8 cellular contexts compared by ENCODE assay signal in the genomic region with DNA sequence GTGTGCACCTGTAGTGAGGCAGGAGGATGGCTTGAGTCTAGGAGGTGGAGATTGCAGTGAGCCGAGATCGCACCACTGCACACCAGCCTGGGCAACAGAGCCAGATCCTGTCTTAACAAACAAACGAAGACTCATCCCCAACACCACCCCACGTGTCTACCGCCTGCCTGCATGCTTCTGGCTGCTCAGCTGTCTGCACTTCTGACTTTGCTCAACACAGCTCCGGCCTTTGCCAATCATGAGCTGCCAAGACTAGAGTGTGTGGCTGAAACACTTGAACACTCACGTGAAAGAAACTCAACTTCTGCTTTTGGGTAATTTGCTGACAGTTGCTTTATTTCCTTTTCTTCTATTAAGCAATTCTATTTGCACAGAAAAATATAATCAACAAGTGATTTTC. TPM values are rescaled to one million over a fixed set of nuclear protein-coding genes. Genes with fewer than 3 reads are reported as not detected.
DNase-seq lines count a peak whose midpoint lies in the region; ATAC-seq and TF ChIP-seq lines count a peak whose summit lies in the region.

No MANE protein-coding gene starts in this region.

- TF ChIP-seq EP300 in suprapubic skin (IDR thresholded peaks at IDR 0.05) = no peak

- H3K36me3 ChIP-seq in suprapubic skin = no peaks in the 10 kb centered on the region

- WGBS in suprapubic skin = 29% methylated on average over 7 of the region's 7 CpGs

- DNase-seq in GM03348 (ENCODE audit: low spot score) (peak; percentile 70), MV-4-11 (lab: John Stamatoyannopoulos, UW) (peak; percentile 99), head of caudate nucleus (peak in 38 of 42 donors; percentile 11 to 81 (median 49)), suprapubic skin (ENCODE audit: low spot score in 2 of 2) (peak; percentile 92 to 93), 8988T (no peak), COLO668 (lab: John Stamatoyannopoulos, UW; ENCODE audit: unreplicated experiment) (no peak), COLO829 (ENCODE audit: low spot score) (no peak)

- ATAC-seq in GM21619 (IDR thresholded peaks at IDR 0.05; ENCODE audit: unreplicated experiment) = peak; percentile 92

- no peaks in the 10 kb centered on the region for H3K9me3 ChIP-seq in suprapubic skin

- TF ChIP-seq CTCF in suprapubic skin (IDR thresholded peaks at IDR 0.05) = no peak

- no peaks in the 10 kb centered on the region for H3K27me3 ChIP-seq in suprapubic skin

- H3K4me3 ChIP-seq in suprapubic skin = no peak overlapping the region

- TF ChIP-seq POLR2A in suprapubic skin (IDR thresholded peaks at IDR 0.05) = no peak

- intact Hi-C loops in head of caudate nucleus (cut with DNase I) = no loop called here

- H3K4me1 ChIP-seq in suprapubic skin = peaks cover 46% of the 10 kb centered on the region

- peak overlapping the region; percentile 66 for H3K27ac ChIP-seq in suprapubic skin

RNA-seq across cellular contexts. Expression of gene SP3, which starts 32.1 kb away (rescaled TPM):
- 100 to 1,000 TPM in 3 of 4 donors, 10 to 100 TPM in 1; 99.6 to 151 (median 113) TPM for total RNA-seq in suprapubic skin

Comparison
In these comparisons a context has a peak if more than half of its experiments do, and no peak if none do; other contexts are left out.
1. DNase-seq: peak in GM03348 (single experiment), MV-4-11 (single experiment), head of caudate nucleus (38 of 42) and suprapubic skin (2 of 2); none in 8988T (single experiment), COLO668 (single experiment) and COLO829 (single experiment).